24 cellular contexts compared by ENCODE assay signal in genomic region chr5:136356747-136357469, GRCh38. TPM values are rescaled to one million over a fixed set of nuclear protein-coding genes. Genes with fewer than 3 reads are reported as not detected.
"Had no signal": no experiment of that assay in that cellular context is flagged by ENCODE, and none has a peak within 500 bp of the region (broad histone marks: within the 10 kb centered on the region; RNA-seq: fewer than 3 reads in every experiment).

No MANE protein-coding gene starts in this region.

- H3K36me3 Mint-ChIP-seq: IgD-negative memory B cell had no signal

- H3K4me3 ChIP-seq: K562, SJCRH30 had no signal

- ATAC-seq: K562, SK-N-SH treated with all-trans-retinoic acid at 6 μM for 48 hours had no signal

- H3K4me1 Mint-ChIP-seq: IgD-negative memory B cell had no signal

- H3K27ac ChIP-seq: HL-60, KMS-11, RWPE1, SJCRH30 had no signal

- H3K9ac ChIP-seq: KMS-11 had no signal

- H3K4me2 ChIP-seq: KMS-11 had no signal

- H3K27me3 Mint-ChIP-seq: IgD-negative memory B cell had no signal

- FAIRE-seq: HTR-8/SVneo, K562 had no signal

- H3K4me1 ChIP-seq: SJCRH30 had no signal

- H3K4me3 Mint-ChIP-seq: IgD-negative memory B cell had no signal

- H3K36me3 ChIP-seq: SJCRH30 had no signal

- H3K27ac Mint-ChIP-seq: IgD-negative memory B cell had no signal

- DNase-seq: Kasumi-1, MM.1S, NCI-H1092 treated with DMSO at 0.1 percent for 48 hours, NCI-H1436, NCI-H187, NCI-H2029, NCI-H2081 treated with DMSO at 0.1 percent for 48 hours, NCI-H2171, NCI-H226, NCI-H446, NCI-H510A, NCI-H524 treated with DMSO at 0.1 percent for 48 hours, NCI-H69, NCI-H774, SHP77 treated with DMSO at 0.1 percent for 48 hours, SJCRH30 had no signal

- H3K9me3 ChIP-seq: SJCRH30 had no signal

- H3K27me3 ChIP-seq: SJCRH30 had no signal

RNA-seq across cellular contexts. Expression of gene TRPC7, which starts 8.4 kb away (rescaled TPM):
- total RNA-seq: K562, M059J, SJCRH30 had no signal
- polyA plus RNA-seq: IgD-negative memory B cell, K562 had no signal
